13 cellular contexts compared by ENCODE assay signal in genomic region chr3:152319256-152319655, GRCh38. TPM values are rescaled to one million over a fixed set of nuclear protein-coding genes. Genes with fewer than 3 reads are reported as not detected.
DNase-seq lines count a peak whose midpoint lies in the region; TF ChIP-seq lines count a peak whose summit lies in the region.
"Had no signal": no experiment of that assay in that cellular context is flagged by ENCODE, and none has a peak within 500 bp of the region (broad histone marks: within the 10 kb centered on the region; RNA-seq: fewer than 3 reads in every experiment).

No MANE protein-coding gene starts in this region.

- H4K20me1 ChIP-seq in KMS-11 (ENCODE audit: insufficient read depth): peaks cover 43% of the 10 kb centered on the region

- intact Hi-C loops in dorsolateral prefrontal cortex (cut with DNase I): no loop called here

- peaks cover 100% of the 10 kb centered on the region for H3K4me1 ChIP-seq in KMS-11 (ENCODE audit: low read depth, poor library complexity, severe bottlenecking)
- peaks cover 46 to 74% (median 49%) of the 10 kb centered on the region in 3 donors for H3K4me1 ChIP-seq in skeletal muscle tissue (ENCODE audit: control insufficient read depth in 3 of 3, insufficient read depth in 3 of 3, low read length in 3 of 3)

- H3K79me2 ChIP-seq in KMS-11 (ENCODE audit: insufficient read depth, low read depth): peaks cover 100% of the 10 kb centered on the region

- H3K4me3 Mint-ChIP-seq in T-helper 1 cell treated with Interleukin-12 subunit alpha and Interleukin-12 subunit beta and Interleukin-4 antibody, amounts not matched to agents 30 μg/mL and 1 μg/mL, for 36 hours: no peak overlapping the region
- H3K4me3 Mint-ChIP-seq: T-helper 2 cell treated with Interferon-gamma antibody and Interleukin-4, amounts not matched to agents 5 μg/mL and 100 μg/mL, for 36 hours had no signal

- H3K27me3 Mint-ChIP-seq in T-helper 1 cell treated with Interleukin-12 subunit alpha and Interleukin-12 subunit beta and Interleukin-4 antibody, amounts not matched to agents 30 μg/mL and 1 μg/mL, for 36 hours (ENCODE audit: low read depth): no peaks in the 10 kb centered on the region

- H3K36me3 Mint-ChIP-seq in T-helper 1 cell treated with Interleukin-12 subunit alpha and Interleukin-12 subunit beta and Interleukin-4 antibody, amounts not matched to agents 30 μg/mL and 1 μg/mL, for 36 hours (ENCODE audit: low read depth): peaks cover 25% of the 10 kb centered on the region

- peaks cover 67% of the 10 kb centered on the region for H3K4me1 Mint-ChIP-seq in T-helper 1 cell treated with Interleukin-12 subunit alpha and Interleukin-12 subunit beta and Interleukin-4 antibody, amounts not matched to agents 30 μg/mL and 1 μg/mL, for 36 hours (ENCODE audit: low read depth)

- no peaks in the 10 kb centered on the region for H3K9me3 ChIP-seq in skeletal muscle tissue (ENCODE audit: control insufficient read depth in 3 of 3, low read length in 3 of 3)
- H3K9me3 ChIP-seq: HAP-1 had no signal

- no peak overlapping the region for H2AFZ ChIP-seq in KMS-11 (ENCODE audit: low read depth)

- H3K4me2 ChIP-seq in KMS-11: peak overlapping the region; percentile 89

- H3K36me3 ChIP-seq in KMS-11 (ENCODE audit: insufficient read depth) (no peaks in the 10 kb centered on the region; the same call in 1 of the 2 replicates), skeletal muscle tissue (ENCODE audit: control insufficient read depth in 3 of 3, insufficient read depth in 3 of 3, low read length in 3 of 3) (peaks cover 0 to 2% (median 0%) of the 10 kb centered on the region in 3 donors)
- H3K36me3 ChIP-seq: HAP-1 had no signal

- H3K27ac ChIP-seq in KMS-11: peak overlapping the region; percentile 80; the same call in 1 of the 2 replicates
- peak overlapping the region in 50 of 59 donors; percentile 4 to 85 (median 62) for H3K27ac ChIP-seq in dorsolateral prefrontal cortex
- H3K27ac ChIP-seq in skeletal muscle tissue (ENCODE audit: low read depth, low read length): peak overlapping the region; percentile 37

- no peak overlapping the region for H3K9ac ChIP-seq in KMS-11
- peak overlapping the region in 1 of 3 donors; percentile 19 for H3K9ac ChIP-seq in skeletal muscle tissue (ENCODE audit: low read depth in 1 of 3, low read length in 3 of 3)

- peak overlapping the region; percentile 7 for H3K27ac Mint-ChIP-seq in T-helper 1 cell treated with Interleukin-12 subunit alpha and Interleukin-12 subunit beta and Interleukin-4 antibody, amounts not matched to agents 30 μg/mL and 1 μg/mL, for 36 hours
- H3K27ac Mint-ChIP-seq: T-helper 2 cell treated with Interferon-gamma antibody and Interleukin-4, amounts not matched to agents 5 μg/mL and 100 μg/mL, for 36 hours had no signal

- no peak for DNase-seq in T-helper 1 cell
- DNase-seq in dorsolateral prefrontal cortex: no peak
- no peak for DNase-seq in RPMI8226
- no peak for DNase-seq in HuH-7.5 (ENCODE audit: low spot score)
- DNase-seq in NCI-H82 treated with DMSO at 0.1 percent for 48 hours (lab: John Stamatoyannopoulos, UW; ENCODE audit: unreplicated experiment): no peak
- DNase-seq: DMS53; NCI-H1930; stimulated activated CD4-positive, alpha-beta T cell treated with anti-CD3 and anti-CD28 coated beads, Interleukin-2, amount 100 ng/mL, for 48 hours had no signal

- no peaks in the 10 kb centered on the region for H3K9me3 Mint-ChIP-seq in T-helper 1 cell treated with Interleukin-12 subunit alpha and Interleukin-12 subunit beta and Interleukin-4 antibody, amounts not matched to agents 30 μg/mL and 1 μg/mL, for 36 hours
- H3K9me3 Mint-ChIP-seq: T-helper 2 cell treated with Interferon-gamma antibody and Interleukin-4, amounts not matched to agents 5 μg/mL and 100 μg/mL, for 36 hours had no signal

- H3K4me3 ChIP-seq in KMS-11 (IDR thresholded peaks at IDR 0.05; ENCODE audit: insufficient read depth, low read depth, low read length) (no peak overlapping the region), dorsolateral prefrontal cortex (no peak overlapping the region), skeletal muscle tissue (ENCODE audit: low read length in 3 of 3) (no peak overlapping the region)
- H3K4me3 ChIP-seq: HAP-1 had no signal

- no peaks in the 10 kb centered on the region for H3K27me3 ChIP-seq in KMS-11 (ENCODE audit: insufficient read depth, low read depth)
- no peaks in the 10 kb centered on the region for H3K27me3 ChIP-seq in dorsolateral prefrontal cortex
- H3K27me3 ChIP-seq in skeletal muscle tissue (ENCODE audit: control insufficient read depth in 3 of 3, insufficient read depth in 3 of 3, low read length in 3 of 3): no peaks in the 10 kb centered on the region

- TF ChIP-seq CTCF in KMS-11 (conservative IDR thresholded peaks at IDR 0.05; ENCODE audit: low read depth, low read length): no peak
- peak in 1 of 56 donors; percentile 6 for TF ChIP-seq CTCF in dorsolateral prefrontal cortex (IDR thresholded peaks at IDR 0.05 in 54 of 56, conservative IDR thresholded peaks at IDR 0.05 in 2 of 56; ENCODE audit: low read depth in 1 of 56, partially characterized antibody in 56 of 56)

RNA-seq across cellular contexts. Expression of gene MBNL1, which starts 50.5 kb away (rescaled TPM):
- total RNA-seq in dorsolateral prefrontal cortex: 100 to 1,000 TPM; 106 to 168 (median 132) TPM
- 76.7 TPM for total RNA-seq in skeletal muscle tissue
